In the genomic region with DNA sequence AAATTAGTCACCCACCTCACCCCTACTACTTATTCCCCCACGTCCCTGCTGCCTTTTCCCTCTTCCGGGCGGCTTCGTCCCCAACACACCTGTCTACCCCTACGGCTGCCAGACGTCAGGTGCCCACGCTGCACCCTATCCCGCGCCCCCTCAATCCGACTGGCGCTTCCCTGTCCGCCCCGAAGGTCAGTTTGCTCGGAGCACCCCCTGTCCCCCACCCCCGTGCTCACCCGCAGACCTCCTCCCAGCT, we compare ENCODE assay signal across 8 cellular contexts. TPM values are rescaled to one million over a fixed set of nuclear protein-coding genes. Genes with fewer than 3 reads are reported as not detected.
DNase-seq lines count a peak whose midpoint lies in the region; ATAC-seq and TF ChIP-seq lines count a peak whose summit lies in the region.

No MANE protein-coding gene starts in this region.

- peaks cover 9% of the 10 kb centered on the region for H3K4me1 ChIP-seq in SJSA1 (replicated peaks)
- peaks cover 3% of the 10 kb centered on the region for H3K4me1 ChIP-seq in fibroblast of lung (ENCODE audit: control insufficient read depth, extremely low read depth, insufficient read depth, low read length)

- peak overlapping the region; percentile 74 for H3K4me2 ChIP-seq in fibroblast of lung (ENCODE audit: extremely low read depth, insufficient read depth, low read length)

- H3K27me3 ChIP-seq in SJSA1 (replicated peaks) (peaks cover 38% of the 10 kb centered on the region), fibroblast of lung (ENCODE audit: control insufficient read depth, insufficient read depth, low read length) (peaks cover 11% of the 10 kb centered on the region)

- ATAC-seq in GM21526 (IDR thresholded peaks at IDR 0.05; ENCODE audit: low FRiP score, unreplicated experiment) (peak; percentile 13), HG02884 (IDR thresholded peaks at IDR 0.05; ENCODE audit: unreplicated experiment) (no peak)

- H4K20me1 ChIP-seq in fibroblast of lung (ENCODE audit: control insufficient read depth, extremely low read depth, insufficient read depth, low read length), result no peaks in the 10 kb centered on the region

- H3K27ac ChIP-seq in SJSA1 (no peak overlapping the region), fibroblast of lung (ENCODE audit: insufficient read depth, low read length) (no peak overlapping the region)

- H3K36me3 ChIP-seq in SJSA1 (no peaks in the 10 kb centered on the region), fibroblast of lung (ENCODE audit: control insufficient read depth, insufficient read depth, low read length) (no peaks in the 10 kb centered on the region)

- H3K4me3 ChIP-seq in SJSA1 (peak overlapping the region; percentile 33), fibroblast of lung (replicated peaks in 1 of 4; ENCODE audit: control extremely low read depth in 1 of 4, insufficient read depth in 1 of 4, low read depth in 3 of 4, low read length in 4 of 4) (peak overlapping the region; percentile 34 to 66 (median 44))

- peak overlapping the region; percentile 8 for H3K9ac ChIP-seq in fibroblast of lung (ENCODE audit: insufficient read depth, low read length)

- no peaks in the 10 kb centered on the region for H3K79me2 ChIP-seq in fibroblast of lung (ENCODE audit: control insufficient read depth, insufficient read depth, low read length)

- H3K9me3 ChIP-seq in SJSA1 (replicated peaks), result no peaks in the 10 kb centered on the region
- H3K9me3 ChIP-seq in fibroblast of lung (ENCODE audit: control insufficient read depth, insufficient read depth, low read depth, low read length), result no peaks in the 10 kb centered on the region

- DNase-seq in Ammon's horn (ENCODE audit: low spot score) (peak; percentile 7), SJSA1 (ENCODE audit: low read depth in 1 of 2, low spot score in 2 of 2) (no peak), fibroblast of lung (ENCODE audit: low read depth in 2 of 2) (no peak), posterior vena cava (ENCODE audit: low spot score) (peak; percentile 68), OCI-M1 (lab: John Stamatoyannopoulos, UW) (no peak), T1000 (lab: John Stamatoyannopoulos, UW) (no peak)

- no peak for TF ChIP-seq CTCF in fibroblast of lung (conservative IDR thresholded peaks at IDR 0.05 in 1 of 2, IDR thresholded peaks at IDR 0.05 in 1 of 2; ENCODE audit: low read depth in 1 of 2, low read length in 2 of 2)

- peak overlapping the region; percentile 21 for H2AFZ ChIP-seq in fibroblast of lung (ENCODE audit: low read length)

- intact Hi-C loops in posterior vena cava (cut with DNase I), result no loop called here

RNA-seq across cellular contexts. Expression of a gene that starts 0.5 kb away (rescaled TPM):
- not detected in 2 replicates for total RNA-seq in SJSA1 (2014; rRNA removed; shearing (Covaris generic))
- total RNA-seq in fibroblast of lung (0.26 and 0.83 TPM in 2 replicates), posterior vena cava (under 1 TPM; 0.19 to 0.52 TPM)
- polyA plus RNA-seq in fibroblast of lung, result 0.09 and 0.35 TPM in 2 replicates
- polyA plus RNA-seq in fibroblast of lung (2012), result 0.12 and 0.16 TPM in 2 replicates
- not detected in 2 replicates for polyA minus RNA-seq in fibroblast of lung (ENCODE audit: low replicate concordance)

Comparison
In these comparisons a context has a peak if more than half of its experiments do, and no peak if none do; other contexts are left out.
1. DNase-seq: peak in Ammon's horn (single experiment) and posterior vena cava (single experiment); none in SJSA1 (0 of 2), fibroblast of lung (0 of 2), OCI-M1 (single experiment) and T1000 (single experiment).